ENCODE assay signal across 8 cellular contexts in the genomic region with DNA sequence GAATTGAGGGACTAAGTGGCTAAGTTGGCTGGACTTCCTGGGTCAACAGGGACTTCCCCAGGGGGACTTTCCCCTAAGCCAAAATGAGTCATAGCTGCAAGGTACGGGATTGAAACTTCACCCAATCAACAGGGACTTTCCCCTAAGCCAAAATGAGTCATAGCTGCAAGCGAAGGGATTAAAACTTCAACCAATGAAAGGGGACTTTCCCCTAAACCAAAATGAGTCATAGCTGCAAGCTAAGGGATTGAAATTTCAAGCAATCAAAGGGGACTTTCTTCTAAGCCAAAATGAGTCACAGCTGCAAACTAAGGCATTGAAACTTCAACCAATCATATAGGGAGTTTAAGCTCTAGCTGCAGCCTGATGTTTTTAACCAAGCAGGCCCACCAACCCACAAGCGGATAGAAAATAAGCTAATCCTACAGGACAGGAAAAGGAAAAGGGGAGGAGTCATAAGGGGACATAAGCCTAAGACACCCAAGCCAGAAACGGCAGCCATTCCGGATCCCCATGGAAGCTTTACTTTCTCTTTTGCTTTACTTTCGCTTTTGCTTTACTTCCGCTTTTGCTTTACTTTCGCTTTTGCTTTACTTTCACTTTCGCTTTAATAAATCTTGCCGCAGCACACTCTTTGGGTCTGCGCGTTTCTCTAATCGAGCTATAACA.
DNase-seq lines count a peak whose midpoint lies in the region; ATAC-seq and TF ChIP-seq lines count a peak whose summit lies in the region.

No MANE protein-coding gene starts in this region.

- H2AFZ ChIP-seq in OCI-LY3 (ENCODE audit: low read depth, low read length) = 0 out of 2 replicates have a peak overlapping the region, but pooled peaks have one; percentile 40

- H3K9me3 ChIP-seq in OCI-LY3 (ENCODE audit: insufficient read depth, low read length) (peaks cover 11% of the 10 kb centered on the region), mononuclear cell (ENCODE audit: low read depth, low read length) (peaks cover 4% of the 10 kb centered on the region)

- peak overlapping the region; percentile 87 for H3K4me2 ChIP-seq in OCI-LY3 (ENCODE audit: low read length)

- H3K79me2 ChIP-seq in OCI-LY3 (ENCODE audit: low read length) = no peaks in the 10 kb centered on the region

- no peaks in the 10 kb centered on the region for H4K20me1 ChIP-seq in OCI-LY3 (ENCODE audit: insufficient read depth, low read length)

- peak overlapping the region; percentile 96 for H3K27ac ChIP-seq in OCI-LY3 (ENCODE audit: low read length)

- peak overlapping the region; percentile 82 for H3K9ac ChIP-seq in OCI-LY3 (ENCODE audit: low read length)

- H3K4me3 ChIP-seq in OCI-LY3 (ENCODE audit: low read length) = peak overlapping the region; percentile 77
- peak overlapping the region; percentile 28 for H3K4me3 ChIP-seq in mononuclear cell (ENCODE audit: low read length)

- DNase-seq in NCI-H1436 (lab: John Stamatoyannopoulos, UW) = peak; percentile 3
- DNase-seq in NCI-H1436 treated with DMSO at 0.1 percent for 48 hours (lab: John Stamatoyannopoulos, UW) = no peak
- peak; percentile 40 for DNase-seq in activated T-helper 9 cell treated with anti-CD3 and anti-CD28 coated beads, Interleukin-2, amount 50 U/mL, for 16 hours (ENCODE audit: low read depth)
- no peak for DNase-seq in occipital lobe (lab: John Stamatoyannopoulos, UW)
- DNase-seq in NCI-H146 treated with DMSO at 0.1 percent for 48 hours (lab: John Stamatoyannopoulos, UW; ENCODE audit: unreplicated experiment) = no peak

- peaks cover 39% of the 10 kb centered on the region for H3K4me1 ChIP-seq in OCI-LY3 (ENCODE audit: low read length)
- peaks cover 4% of the 10 kb centered on the region for H3K4me1 ChIP-seq in mononuclear cell (ENCODE audit: insufficient read depth, low read length)

- peak; percentile 80 for ATAC-seq in HG03060 (IDR thresholded peaks at IDR 0.05; ENCODE audit: low read depth, unreplicated experiment)

- no peak for TF ChIP-seq CTCF in OCI-LY3 (IDR thresholded peaks at IDR 0.05; ENCODE audit: low read depth, low read length)

- peaks cover 34% of the 10 kb centered on the region for H3K36me3 ChIP-seq in OCI-LY3 (replicated peaks; ENCODE audit: low read depth, low read length)

- H3K27me3 ChIP-seq in OCI-LY3 (ENCODE audit: low read depth, low read length) (no peaks in the 10 kb centered on the region), mononuclear cell (ENCODE audit: insufficient read depth, low read length) (no peaks in the 10 kb centered on the region)

Comparison
In these comparisons a context has a peak if more than half of its experiments do, and no peak if none do; other contexts are left out.
1. DNase-seq: peak in NCI-H1436 (single experiment) and activated T-helper 9 cell treated with anti-CD3 and anti-CD28 coated beads, Interleukin-2, amount 50 U/mL, for 16 hours (single experiment); none in NCI-H1436 treated with DMSO at 0.1 percent for 48 hours (single experiment), occipital lobe (single experiment) and NCI-H146 treated with DMSO at 0.1 percent for 48 hours (single experiment).